In genomic region chr7:7704867-7705266, GRCh38 we compare ENCODE assay signal across 13 cellular contexts.
"Had no signal": no experiment of that assay in that cellular context is flagged by ENCODE, and none has a peak within 500 bp of the region (broad histone marks: within the 10 kb centered on the region; RNA-seq: fewer than 3 reads in every experiment).

No MANE protein-coding gene starts in this region.

- H3K4me3 ChIP-seq: heart left ventricle, right atrium auricular region, thyroid gland had no signal

- DNase-seq: effector memory CD8-positive, alpha-beta T cell; erythroblast; heart left ventricle; hippocampal formation; kidney glomerular epithelial cell; naive thymus-derived CD8-positive, alpha-beta T cell; small intestine; stimulated activated CD4-positive, alpha-beta T cell treated with anti-CD3 and anti-CD28 coated beads, Interleukin-2, amount 100 ng/mL, for 48 hours; stimulated activated naive CD4-positive, alpha-beta T cell treated with Interleukin-2 at 50 U/mL for 16 hours; thyroid gland had no signal

- H3K9me3 ChIP-seq: neutrophil, right atrium auricular region, thyroid gland had no signal

- H3K36me3 ChIP-seq: heart left ventricle, neutrophil, right atrium auricular region, thyroid gland had no signal

- ATAC-seq: effector memory CD8-positive, alpha-beta T cell; heart left ventricle; naive thymus-derived CD8-positive, alpha-beta T cell had no signal

- H3K27me3 ChIP-seq: heart left ventricle, neutrophil, right atrium auricular region, thyroid gland had no signal

- FAIRE-seq: small intestine, urothelium cell line had no signal

- H3K27ac ChIP-seq: heart left ventricle, neutrophil, right atrium auricular region, thyroid gland had no signal
